14 cellular contexts compared by ENCODE assay signal in the genomic region with DNA sequence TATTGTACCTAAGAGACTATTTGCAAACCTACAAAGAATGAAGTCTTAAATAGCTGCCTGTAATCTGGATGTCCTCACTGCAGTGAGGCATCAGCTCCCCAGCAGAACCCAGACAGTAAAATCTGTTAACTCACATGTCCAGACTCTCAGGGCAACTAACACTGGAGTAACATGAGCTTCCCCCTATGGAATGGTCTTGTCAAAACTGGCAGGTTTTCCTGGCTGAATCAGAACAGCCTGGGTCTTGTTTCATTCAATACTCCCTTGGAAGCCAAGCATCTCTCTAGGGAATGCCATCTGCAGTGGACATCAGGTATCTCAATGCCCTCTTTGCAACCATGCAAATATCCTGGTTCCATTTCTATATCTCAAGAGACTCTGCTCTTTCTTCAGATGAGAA. TPM values are rescaled to one million over a fixed set of nuclear protein-coding genes. Genes with fewer than 3 reads are reported as not detected.
A peak's percentile ranks its signal among the peaks of the same experiment; 100 is the strongest.
DNase-seq lines count a peak whose midpoint lies in the region; ATAC-seq and TF ChIP-seq lines count a peak whose summit lies in the region.
"Had no signal": no experiment of that assay in that cellular context is flagged by ENCODE, and none has a peak within 500 bp of the region (broad histone marks: within the 10 kb centered on the region; RNA-seq: fewer than 3 reads in every experiment).

No MANE protein-coding gene starts in this region.

- H3K27ac Mint-ChIP-seq in HFFc6: peak overlapping the region; percentile 57
- no peak overlapping the region for H3K27ac Mint-ChIP-seq in activated T-cell treated with anti-CD3 and anti-CD28 coated beads, Interleukin-2, amount 50 U/mL, for 72 hours
- H3K27ac Mint-ChIP-seq: activated CD4-positive, alpha-beta T cell treated with anti-CD3 and anti-CD28 coated beads, Interleukin-2, amount 10 ng/mL, durations not matched to agents 7 days and 5 days; activated T-helper 1 cell treated with anti-CD3 and anti-CD28 coated beads, Interleukin-12 subunit alpha, Interleukin-12 subunit beta, Interleukin-2, Interleukin-4 antibody, amounts not matched to agents 30 ng/mL and 10 ng/mL and 1 ng/mL, durations not matched to agents 14 hours and 24 hours and 36 hours; T-helper 2 cell treated with Interferon-gamma antibody and Interleukin-4, amounts not matched to agents 5 μg/mL and 100 μg/mL, for 36 hours had no signal

- H3K4me3 Mint-ChIP-seq in HFFc6: no peak overlapping the region
- H3K4me3 Mint-ChIP-seq in activated T-cell treated with anti-CD3 and anti-CD28 coated beads, Interleukin-2, amount 50 U/mL, for 72 hours: no peak overlapping the region
- H3K4me3 Mint-ChIP-seq: activated CD4-positive, alpha-beta T cell treated with anti-CD3 and anti-CD28 coated beads, Interleukin-2, amount 10 ng/mL, durations not matched to agents 7 days and 5 days; activated T-helper 1 cell treated with anti-CD3 and anti-CD28 coated beads, Interleukin-12 subunit alpha, Interleukin-12 subunit beta, Interleukin-2, Interleukin-4 antibody, amounts not matched to agents 30 ng/mL and 10 ng/mL and 1 ng/mL, durations not matched to agents 14 hours and 24 hours and 36 hours; T-helper 2 cell treated with Interferon-gamma antibody and Interleukin-4, amounts not matched to agents 5 μg/mL and 100 μg/mL, for 36 hours had no signal

- H3K27me3 ChIP-seq in psoas muscle (ENCODE audit: insufficient read depth in 3 of 3, low read length in 2 of 3) (no peaks in the 10 kb centered on the region), lower lobe of right lung (ENCODE audit: low read depth) (no peaks in the 10 kb centered on the region)
- H3K27me3 ChIP-seq: ascending aorta had no signal

- H3K4me3 ChIP-seq in epithelial cell of esophagus (ENCODE audit: low read length) (no peak overlapping the region), psoas muscle (no peak overlapping the region), lower lobe of right lung (no peak overlapping the region)
- H3K4me3 ChIP-seq: ascending aorta, HAP-1, smooth muscle cell had no signal

- DNase-seq in HFFc6 (peak; percentile 64), NCI-H69 (lab: John Stamatoyannopoulos, UW) (peak; percentile 72), epithelial cell of esophagus (ENCODE audit: low read depth) (peak; percentile 57), psoas muscle (no peak), lower lobe of right lung (no peak)
- DNase-seq in activated T-cell treated with anti-CD3 and anti-CD28 coated beads, Interleukin-2, amount 50 U/mL, for 72 hours: no peak
- DNase-seq: activated CD4-positive, alpha-beta T cell treated with anti-CD3 and anti-CD28 coated beads, Interleukin-2, amount 10 ng/mL, durations not matched to agents 7 days and 5 days; COR-L47 had no signal

- no peaks in the 10 kb centered on the region; the same call in 1 of the 2 replicates for H3K27me3 Mint-ChIP-seq in HFFc6 (ENCODE audit: insufficient read depth)
- H3K27me3 Mint-ChIP-seq in activated T-cell treated with anti-CD3 and anti-CD28 coated beads, Interleukin-2, amount 50 U/mL, for 72 hours (ENCODE audit: low read depth): no peaks in the 10 kb centered on the region
- H3K27me3 Mint-ChIP-seq: activated CD4-positive, alpha-beta T cell treated with anti-CD3 and anti-CD28 coated beads, Interleukin-2, amount 10 ng/mL, durations not matched to agents 7 days and 5 days had no signal

- H3K4me1 ChIP-seq in psoas muscle (peaks cover 10% of the 10 kb centered on the region), lower lobe of right lung (no peaks in the 10 kb centered on the region)
- H3K4me1 ChIP-seq: ascending aorta, HAP-1 had no signal

- peak; percentile 67 to 93 (median 80) for ATAC-seq in psoas muscle
- ATAC-seq in activated T-cell treated with anti-CD3 and anti-CD28 coated beads, Interleukin-2, amount 50 U/mL, for 72 hours (replicated peaks in 1 of 2): no peak
- no peak for ATAC-seq in lower lobe of right lung
- ATAC-seq in HG02678 (IDR thresholded peaks at IDR 0.05; ENCODE audit: unreplicated experiment): no peak

- H3K9me3 ChIP-seq in psoas muscle (no peaks in the 10 kb centered on the region), lower lobe of right lung (no peaks in the 10 kb centered on the region)
- H3K9me3 ChIP-seq: ascending aorta, HAP-1 had no signal

- intact Hi-C loops in psoas muscle (cut with DNase I): no loop called here
- intact Hi-C loops in lower lobe of right lung (cut with DNase I): no loop called here

- 0 out of 2 replicates have a peak, but pooled peaks cover 4% of the 10 kb centered on the region for H3K36me3 Mint-ChIP-seq in HFFc6 (ENCODE audit: low read depth)
- H3K36me3 Mint-ChIP-seq in activated T-cell treated with anti-CD3 and anti-CD28 coated beads, Interleukin-2, amount 50 U/mL, for 72 hours (ENCODE audit: insufficient read depth in 2 of 2): no peaks in the 10 kb centered on the region

- H3K9me3 Mint-ChIP-seq in HFFc6: no peaks in the 10 kb centered on the region
- H3K9me3 Mint-ChIP-seq in activated T-cell treated with anti-CD3 and anti-CD28 coated beads, Interleukin-2, amount 50 U/mL, for 72 hours: no peaks in the 10 kb centered on the region
- H3K9me3 Mint-ChIP-seq: activated CD4-positive, alpha-beta T cell treated with anti-CD3 and anti-CD28 coated beads, Interleukin-2, amount 10 ng/mL, durations not matched to agents 7 days and 5 days; activated T-helper 1 cell treated with anti-CD3 and anti-CD28 coated beads, Interleukin-12 subunit alpha, Interleukin-12 subunit beta, Interleukin-2, Interleukin-4 antibody, amounts not matched to agents 30 ng/mL and 10 ng/mL and 1 ng/mL, durations not matched to agents 14 hours and 24 hours and 36 hours; T-helper 2 cell treated with Interferon-gamma antibody and Interleukin-4, amounts not matched to agents 5 μg/mL and 100 μg/mL, for 36 hours had no signal

- H3K36me3 ChIP-seq in psoas muscle (ENCODE audit: insufficient read depth in 1 of 2, low read depth in 1 of 2): no peaks in the 10 kb centered on the region
- no peaks in the 10 kb centered on the region for H3K36me3 ChIP-seq in lower lobe of right lung
- H3K36me3 ChIP-seq: ascending aorta, HAP-1 had no signal

- H3K4me1 Mint-ChIP-seq in HFFc6 (ENCODE audit: low read depth): peaks cover 12% of the 10 kb centered on the region
- H3K4me1 Mint-ChIP-seq in activated T-cell treated with anti-CD3 and anti-CD28 coated beads, Interleukin-2, amount 50 U/mL, for 72 hours (ENCODE audit: low read depth): no peaks in the 10 kb centered on the region
- H3K4me1 Mint-ChIP-seq: activated CD4-positive, alpha-beta T cell treated with anti-CD3 and anti-CD28 coated beads, Interleukin-2, amount 10 ng/mL, durations not matched to agents 7 days and 5 days had no signal

- no peak overlapping the region for H3K27ac ChIP-seq in psoas muscle
- H3K27ac ChIP-seq in lower lobe of right lung: no peak overlapping the region
- H3K27ac ChIP-seq: ascending aorta had no signal

- TF ChIP-seq CTCF in HFFc6 (IDR thresholded peaks at IDR 0.05): no peak
- no peak for TF ChIP-seq CTCF in epithelial cell of esophagus (IDR thresholded peaks at IDR 0.05; ENCODE audit: insufficient read depth, low read depth, low read length, missing control alignments)
- no peak for TF ChIP-seq CTCF in psoas muscle (IDR thresholded peaks at IDR 0.05)
- TF ChIP-seq CTCF in lower lobe of right lung (IDR thresholded peaks at IDR 0.05): no peak

RNA-seq across cellular contexts. Expression of gene PTPN9, which starts 24.4 kb away (rescaled TPM):
- total RNA-seq in HFFc6 (2021; fragmentation: NEBNext Ultra II Directional; extraction: Animal tissue kit (Norgen Biotek cat#: 25700)): 10 to 100 TPM; 27.9 to 36.3 (median 33.6) TPM
- total RNA-seq in psoas muscle (1 to 10 TPM; 5.5 to 6.9 (median 5.7) TPM), lower lobe of right lung (31.4 TPM)
- 1 to 10 TPM; 2.3 to 5.0 (median 4.2) TPM for polyA plus RNA-seq in psoas muscle
- total RNA-seq in activated T-cell treated with anti-CD3 and anti-CD28 coated beads, Interleukin-2, amount 50 U/mL, for 72 hours: 10 to 100 TPM; 20.3 to 26.1 TPM

Comparison
In these comparisons a context has a peak if more than half of its experiments do, and no peak if none do; other contexts are left out.
1. DNase-seq: peak in HFFc6 (single experiment), NCI-H69 (single experiment) and epithelial cell of esophagus (single experiment); none in psoas muscle (0 of 2), activated T-cell treated with anti-CD3 and anti-CD28 coated beads, Interleukin-2, amount 50 U/mL, for 72 hours (0 of 2) and lower lobe of right lung (single experiment).
2. ATAC-seq: peak in psoas muscle (4 of 4); none in activated T-cell treated with anti-CD3 and anti-CD28 coated beads, Interleukin-2, amount 50 U/mL, for 72 hours (0 of 2), lower lobe of right lung (0 of 2) and HG02678 (single experiment).